ENCODE assay signal across 1 cellular context in genomic region chr1:25854554-25854953, GRCh38.
TF ChIP-seq lines count a peak whose summit lies in the region.

No MANE protein-coding gene starts in this region.

TF ChIP-seq in GM23338, 12 proteins besides CTCF, POLR2A, EP300 and RAD21 (continued from another document):
- TF ChIP-seq ZNF462 (CRISPR knock-in tag; IDR thresholded peaks at IDR 0.05) (no peak), ZNF114 (CRISPR knock-in tag; IDR thresholded peaks at IDR 0.05) (no peak), POLR2AphosphoS5 (IDR thresholded peaks at IDR 0.05; ENCODE audit: low read depth) (no peak), ETS1 (IDR thresholded peaks at IDR 0.05) (no peak), EZH2phosphoT487 (IDR thresholded peaks at IDR 0.05; ENCODE audit: unreplicated experiment) (no peak)
